Comparison of ENCODE assay signal across 8 cellular contexts in the genomic region with DNA sequence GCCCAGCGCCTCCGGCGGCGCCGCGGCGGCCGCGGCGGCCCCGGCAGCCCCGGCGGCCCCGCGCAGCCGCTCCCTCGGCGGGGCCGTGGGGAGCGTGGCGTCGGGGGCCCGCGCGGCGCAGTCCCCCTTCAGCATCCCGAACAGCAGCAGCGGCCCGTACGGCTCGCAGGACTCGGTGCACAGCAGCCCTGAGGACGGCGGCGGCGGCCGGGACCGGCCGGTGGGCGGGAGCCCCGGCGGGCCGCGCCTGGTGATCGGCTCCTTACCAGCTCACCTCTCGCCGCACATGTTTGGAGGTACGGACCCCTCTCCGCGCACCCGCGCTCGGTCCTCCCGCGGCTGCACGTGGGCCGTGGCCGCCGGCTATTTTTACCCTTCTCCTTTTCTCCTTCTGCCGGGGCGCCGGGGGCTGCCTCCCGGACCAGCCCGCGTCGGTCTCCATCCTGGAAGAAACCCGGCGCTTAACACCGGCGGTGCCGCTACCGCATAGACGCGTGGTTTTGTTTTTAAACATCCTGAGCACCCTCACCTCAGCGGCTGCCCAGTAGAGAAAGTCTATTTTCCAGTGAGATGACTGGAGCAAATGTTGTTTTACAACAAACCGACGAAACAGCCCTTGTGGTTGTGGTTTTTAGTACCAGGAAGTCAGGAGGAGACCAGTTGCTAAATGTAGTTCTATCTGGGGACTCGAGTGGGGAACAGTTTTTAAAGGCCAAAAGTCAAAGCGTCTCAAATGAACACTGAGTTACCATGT. TPM values are rescaled to one million over a fixed set of nuclear protein-coding genes. Genes with fewer than 3 reads are reported as not detected.
DNase-seq lines count a peak whose midpoint lies in the region; ATAC-seq lines count a peak whose summit lies in the region.

No MANE protein-coding gene starts in this region.

- DNase-seq in AML-193 (lab: John Stamatoyannopoulos, UW), result peak; percentile 89 to 92
- DNase-seq in SIG-M5 (lab: John Stamatoyannopoulos, UW), result peak; percentile 88
- DNase-seq in activated naive CD4-positive, alpha-beta T cell treated with anti-CD3 and anti-CD28 coated beads, Interleukin-2, amount 50 U/mL, for 16 hours, result peak; percentile 46
- DNase-seq in left cardiac atrium, result peak; percentile 34
- DNase-seq in renal cortical epithelial cell (ENCODE audit: low read depth), result peak; percentile 66
- no peak for DNase-seq in mesenteric fat pad (ENCODE audit: low spot score)

- ATAC-seq in GM18909 (IDR thresholded peaks at IDR 0.05; ENCODE audit: poor library complexity, unreplicated experiment) (peak; percentile 3), HG03342 (IDR thresholded peaks at IDR 0.05; ENCODE audit: unreplicated experiment) (peak; percentile 4), left cardiac atrium (no peak)

- intact Hi-C loops in left cardiac atrium (cut with DNase I), result no loop called here

RNA-seq across cellular contexts. Expression of gene ZNRF2, which starts 1.3 kb away (rescaled TPM):
- total RNA-seq in left cardiac atrium (10 to 100 TPM in 1 of 2 donors, 1 to 10 TPM in 1; 7.7 to 10.2 TPM), renal cortical epithelial cell (18.9 and 39.4 TPM in 2 replicates), mesenteric fat pad (17.6 TPM)

Comparison
In these comparisons a context has a peak if more than half of its experiments do, and no peak if none do; other contexts are left out.
1. ATAC-seq: peak in GM18909 (single experiment) and HG03342 (single experiment); none in left cardiac atrium (0 of 2).